Comparison of ENCODE assay signal across 23 cellular contexts in the genomic region with DNA sequence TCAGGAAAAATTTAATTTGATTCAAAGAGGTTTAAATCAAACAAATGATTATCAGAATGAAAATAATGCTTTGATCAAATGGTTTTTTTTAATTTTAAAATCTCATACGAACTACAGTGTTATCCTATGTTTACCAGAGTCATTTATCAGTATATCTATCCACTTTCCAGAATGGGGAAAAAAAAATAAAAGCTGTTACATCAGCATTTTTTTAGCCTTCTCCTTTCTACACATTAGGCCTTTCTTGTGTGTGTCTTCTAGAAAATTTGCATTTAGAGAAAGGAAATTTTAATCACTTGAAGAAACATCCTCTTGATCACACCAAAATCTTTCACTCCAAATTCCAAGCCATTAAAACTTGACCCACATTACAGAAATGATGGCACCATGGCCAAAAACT.
DNase-seq lines count a peak whose midpoint lies in the region; ATAC-seq, FAIRE-seq and TF ChIP-seq lines count a peak whose summit lies in the region.
"Had no signal": no experiment of that assay in that cellular context is flagged by ENCODE, and none has a peak within 500 bp of the region (broad histone marks: within the 10 kb centered on the region; RNA-seq: fewer than 3 reads in every experiment).

No MANE protein-coding gene starts in this region.

- peaks cover 14% of the 10 kb centered on the region for H3K9me3 Mint-ChIP-seq in GM23338
- H3K9me3 Mint-ChIP-seq in progenitor cell of endocrine pancreas (ENCODE audit: low read depth) = peaks cover 6% of the 10 kb centered on the region
- peaks cover under 1% of the 10 kb centered on the region for H3K9me3 Mint-ChIP-seq in stimulated activated memory B cell treated with anti-CD40 and anti-IgM and Interleukin-4, amounts not matched to agents 10 μg/mL and 1 μg/mL and 100 μg/mL, for 72 hours
- H3K9me3 Mint-ChIP-seq: CD4-positive, alpha-beta T cell had no signal

- H3K9me3 ChIP-seq in A549 (peaks cover 6% of the 10 kb centered on the region; the same call in 1 of the 3 replicates), K562 (replicated peaks; ENCODE audit: control insufficient read depth, insufficient read depth, low read depth, low read length) (no peaks in the 10 kb centered on the region)
- H3K9me3 ChIP-seq: Caco-2 had no signal

- POLR2A ChIA-PET in A549 (lab: Yijun Ruan, JAX) = no interaction called here
- POLR2A ChIA-PET in K562 (lab: Yijun Ruan, JAX) = no interaction called here

- H3K79me2 ChIP-seq in GM23338 (replicated peaks; ENCODE audit: insufficient read depth) (no peaks in the 10 kb centered on the region), K562 (ENCODE audit: control insufficient read depth, insufficient read depth, low read length) (no peaks in the 10 kb centered on the region)

- H3K27ac ChIP-seq in A549 (no peak overlapping the region), GM23338 (ENCODE audit: low read depth) (no peak overlapping the region), K562 (ENCODE audit: extremely low read depth, low read depth, low read length) (no peak overlapping the region)
- H3K27ac ChIP-seq: BLaER1 treated with 17β-estradiol and CSF1 and Interleukin-3, amounts not matched to agents 10 nM and 100 nM; C4-2B had no signal

- H3K4me1 Mint-ChIP-seq in GM23338 (peaks cover 8% of the 10 kb centered on the region; the same call in 2 of the 3 replicates), progenitor cell of endocrine pancreas (ENCODE audit: low read depth) (no peaks in the 10 kb centered on the region)
- no peaks in the 10 kb centered on the region for H3K4me1 Mint-ChIP-seq in stimulated activated memory B cell treated with anti-CD40 and anti-IgM and Interleukin-4, amounts not matched to agents 10 μg/mL and 1 μg/mL and 100 μg/mL, for 72 hours
- H3K4me1 Mint-ChIP-seq: B cell had no signal

- H3K9ac ChIP-seq in K562 (ENCODE audit: insufficient read depth in 1 of 2, low read depth in 2 of 2, low read length in 2 of 2) = no peak overlapping the region
- H3K9ac ChIP-seq: BLaER1 treated with 17β-estradiol and CSF1 and Interleukin-3, amounts not matched to agents 10 nM and 100 nM had no signal

- H3K4me2 ChIP-seq in A549 (no peak overlapping the region), GM23338 (no peak overlapping the region), K562 (ENCODE audit: insufficient read depth, low read length) (no peak overlapping the region)
- H3K4me2 ChIP-seq: BLaER1 treated with 17β-estradiol and CSF1 and Interleukin-3, amounts not matched to agents 10 nM and 100 nM had no signal

- FAIRE-seq in A549 (lab: Jason Lieb, UNC) (peak; percentile 46), TTC549 (lab: Jason Lieb, UNC) (peak; percentile 17), K562 (lab: Jason Lieb, UNC) (no peak)
- FAIRE-seq: A204.1, D721Med, G401.6, GM12891, GM19239 had no signal

- H3K4me3 Mint-ChIP-seq in GM23338 (no peak overlapping the region), progenitor cell of endocrine pancreas (ENCODE audit: low read depth) (no peak overlapping the region)
- no peak overlapping the region for H3K4me3 Mint-ChIP-seq in stimulated activated memory B cell treated with anti-CD40 and anti-IgM and Interleukin-4, amounts not matched to agents 10 μg/mL and 1 μg/mL and 100 μg/mL, for 72 hours
- H3K4me3 Mint-ChIP-seq: B cell; CD4-positive, alpha-beta T cell; CD8-positive, alpha-beta T cell had no signal

- WGBS in A549 (ENCODE audit: missing lambda C conversion rate) = 12% methylated on average over 1 of the region's 1 CpG
- WGBS in K562 (ENCODE audit: insufficient coverage, low coverage, missing lambda C conversion rate) = 0% methylated on average over 1 of the region's 1 CpG

- CTCF ChIA-PET in A549 (lab: Yijun Ruan, JAX) = interaction anchor here (0.8 kb wide), 1 partner anchor 14 kb away, joined by 4 read pairs; no protein-coding TSS in a partner anchor
- CTCF ChIA-PET in K562 (lab: Yijun Ruan, JAX; ENCODE audit: low intra/inter-chr PET ratio) = no interaction called here

- H3K27me3 Mint-ChIP-seq in GM23338 (ENCODE audit: insufficient read depth, low read depth, poor library complexity) (peaks cover 3% of the 10 kb centered on the region), progenitor cell of endocrine pancreas (no peaks in the 10 kb centered on the region)
- H3K27me3 Mint-ChIP-seq in stimulated activated memory B cell treated with anti-CD40 and anti-IgM and Interleukin-4, amounts not matched to agents 10 μg/mL and 1 μg/mL and 100 μg/mL, for 72 hours = no peaks in the 10 kb centered on the region
- H3K27me3 Mint-ChIP-seq: B cell; CD4-positive, alpha-beta T cell had no signal

- H3K9me2 ChIP-seq in GM23338 (ENCODE audit: insufficient read depth) = peaks cover 3% of the 10 kb centered on the region; the same call in 1 of the 2 replicates

- H3K27ac Mint-ChIP-seq in GM23338 (0 out of 2 replicates have a peak overlapping the region, but pooled peaks have one; percentile 77), progenitor cell of endocrine pancreas (no peak overlapping the region)
- no peak overlapping the region for H3K27ac Mint-ChIP-seq in stimulated activated memory B cell treated with anti-CD40 and anti-IgM and Interleukin-4, amounts not matched to agents 10 μg/mL and 1 μg/mL and 100 μg/mL, for 72 hours
- H3K27ac Mint-ChIP-seq: B cell; CD4-positive, alpha-beta T cell; CD8-positive, alpha-beta T cell had no signal

- H3K27me3 ChIP-seq in GM23338 (ENCODE audit: insufficient read depth) (no peaks in the 10 kb centered on the region), K562 (ENCODE audit: control insufficient read depth in 2 of 2, insufficient read depth in 2 of 2, low read length in 2 of 2) (0 out of 5 replicates have a peak, but pooled peaks cover 0 to 5% of the 10 kb centered on the region in 2 experiments)
- H3K27me3 ChIP-seq: BLaER1 treated with 17β-estradiol and CSF1 and Interleukin-3, amounts not matched to agents 10 nM and 100 nM had no signal

- no peaks in the 10 kb centered on the region for H3F3A ChIP-seq in GM23338 (replicated peaks; ENCODE audit: low read depth)

- H3K9me1 ChIP-seq in K562 (ENCODE audit: control insufficient read depth, insufficient read depth, low read length) = no peaks in the 10 kb centered on the region

- TF ChIP-seq EP300 in A549 (IDR thresholded peaks at IDR 0.05) = no peak
- TF ChIP-seq EP300 in K562 (IDR thresholded peaks at IDR 0.05; ENCODE audit: low read length) = no peak

- TF ChIP-seq RAD21 in A549 (conservative IDR thresholded peaks at IDR 0.05 in 1 of 2, IDR thresholded peaks at IDR 0.05 in 1 of 2) (no peak), K562 (CRISPR knock-in tag; conservative IDR thresholded peaks at IDR 0.05 in 1 of 2, IDR thresholded peaks at IDR 0.05 in 1 of 2) (no peak)

- intact Hi-C loops in K562 (cut with micrococcal nuclease) = no loop called here

- H3K36me3 Mint-ChIP-seq in GM23338 (ENCODE audit: low read depth) (peaks cover 13% of the 10 kb centered on the region), progenitor cell of endocrine pancreas (ENCODE audit: insufficient read depth) (no peaks in the 10 kb centered on the region)
- no peaks in the 10 kb centered on the region for H3K36me3 Mint-ChIP-seq in stimulated activated memory B cell treated with anti-CD40 and anti-IgM and Interleukin-4, amounts not matched to agents 10 μg/mL and 1 μg/mL and 100 μg/mL, for 72 hours

- H3K4me1 ChIP-seq in A549 (no peaks in the 10 kb centered on the region), GM23338 (ENCODE audit: insufficient read depth) (no peaks in the 10 kb centered on the region), K562 (replicated peaks in 1 of 2; ENCODE audit: control insufficient read depth in 2 of 2, insufficient read depth in 2 of 2, low read length in 2 of 2) (no peaks in the 10 kb centered on the region)
- H3K4me1 ChIP-seq: BLaER1 treated with 17β-estradiol and CSF1 and Interleukin-3, amounts not matched to agents 10 nM and 100 nM; Caco-2 had no signal

- H3K36me3 ChIP-seq in GM23338 (ENCODE audit: insufficient read depth) = no peaks in the 10 kb centered on the region
- no peaks in the 10 kb centered on the region for H3K36me3 ChIP-seq in K562 (ENCODE audit: control insufficient read depth, insufficient read depth, low read length)
- H3K36me3 ChIP-seq: BLaER1 treated with 17β-estradiol and CSF1 and Interleukin-3, amounts not matched to agents 10 nM and 100 nM had no signal

- no peak for ATAC-seq in A549
- no peak for ATAC-seq in GM23338
- no peak for ATAC-seq in K562
- ATAC-seq in stimulated activated memory B cell treated with anti-CD40 and anti-IgM and Interleukin-4, amounts not matched to agents 10 μg/mL and 1 μg/mL and 100 μg/mL, for 72 hours = no peak
- ATAC-seq: CD8-positive, alpha-beta T cell had no signal

- BruUV-seq in K562 (replicated peaks; lab: Mats Ljungman, UMichigan) = no TSS peak

- no peak overlapping the region for H3K4me3 ChIP-seq in A549
- no peak overlapping the region for H3K4me3 ChIP-seq in GM23338
- no peak overlapping the region for H3K4me3 ChIP-seq in K562
- H3K4me3 ChIP-seq: BLaER1 treated with 17β-estradiol and CSF1 and Interleukin-3, amounts not matched to agents 10 nM and 100 nM had no signal

- H2AFZ ChIP-seq in GM23338 (peak overlapping the region; percentile 25; the same call in 1 of the 2 replicates), K562 (ENCODE audit: low read depth, low read length) (no peak overlapping the region)

- DNase-seq in A549 (ENCODE audit: low read depth in 1 of 2, low spot score in 1 of 2) = no peak
- no peak for DNase-seq in GM23338 (ENCODE audit: low spot score)
- DNase-seq in K562 (ENCODE audit: extremely low read depth in 1 of 4, low spot score in 3 of 4) = no peak
- DNase-seq in progenitor cell of endocrine pancreas (ENCODE audit: low spot score, unreplicated experiment) = no peak
- DNase-seq in NCI-H524 treated with DMSO at 0.1 percent for 48 hours (lab: John Stamatoyannopoulos, UW) = no peak
- DNase-seq: 8988T; AML-193; Caco-2; Calu3; CD4-positive, alpha-beta T cell; CD8-positive, alpha-beta T cell; DMS79 treated with DMSO at 0.1 percent for 48 hours; GF-D8 had no signal

- H4K20me1 ChIP-seq in GM23338 (replicated peaks; ENCODE audit: insufficient read depth) = no peaks in the 10 kb centered on the region
- no peaks in the 10 kb centered on the region for H4K20me1 ChIP-seq in K562 (replicated peaks; ENCODE audit: control insufficient read depth, insufficient read depth, low read length)
- H4K20me1 ChIP-seq: BLaER1 treated with 17β-estradiol and CSF1 and Interleukin-3, amounts not matched to agents 10 nM and 100 nM had no signal

- TF ChIP-seq POLR2A in A549 (IDR thresholded peaks at IDR 0.05; ENCODE audit: low read length) (no peak), K562 (conservative IDR thresholded peaks at IDR 0.05) (no peak)

- in situ Hi-C loops in K562 (cut with MboI) = no loop called here

- TF ChIP-seq CTCF in A549 (IDR thresholded peaks at IDR 0.05) (no peak), GM23338 (conservative IDR thresholded peaks at IDR 0.05; ENCODE audit: low read depth in 2 of 2) (no peak), K562 (IDR thresholded peaks at IDR 0.05 in 2 of 3, conservative IDR thresholded peaks at IDR 0.05 in 1 of 3; ENCODE audit: insufficient read depth in 2 of 3, low read depth in 1 of 3, low read length in 3 of 3) (no peak), progenitor cell of endocrine pancreas (IDR thresholded peaks at IDR 0.05; ENCODE audit: unreplicated experiment) (no peak)

TF ChIP-seq in A549, 52 proteins besides CTCF, POLR2A, EP300 and RAD21 (continues in another document):
- no peak for TF ChIP-seq KDM5A (IDR thresholded peaks at IDR 0.05)

TF ChIP-seq in GM23338, 12 proteins besides CTCF, POLR2A, EP300 and RAD21 (continues in another document):
- no peak for TF ChIP-seq STAT1 (IDR thresholded peaks at IDR 0.05; ENCODE audit: unreplicated experiment)
